In genomic region chr14:105197274-105197673, GRCh38 we compare ENCODE assay signal across 11 cellular contexts. TPM values are rescaled to one million over a fixed set of nuclear protein-coding genes. Genes with fewer than 3 reads are reported as not detected.
DNase-seq lines count a peak whose midpoint lies in the region; ATAC-seq and TF ChIP-seq lines count a peak whose summit lies in the region.
"Had no signal": no experiment of that assay in that cellular context is flagged by ENCODE, and none has a peak within 500 bp of the region (broad histone marks: within the 10 kb centered on the region; RNA-seq: fewer than 3 reads in every experiment).

No MANE protein-coding gene starts in this region.

- no peaks in the 10 kb centered on the region for H3K9me3 Mint-ChIP-seq in Calu3 (ENCODE audit: low read depth, unreplicated experiment)
- H3K9me3 Mint-ChIP-seq: activated T-cell treated with anti-CD3 and anti-CD28 coated beads, Interleukin-2, amount 50 U/mL, for 24 hours had no signal

- in situ Hi-C loops in mammary epithelial cell (cut with MboI; ENCODE audit: low sequenced_read_pairs in 2 of 2), result no loop called here

- H3K4me1 ChIP-seq in mammary epithelial cell (ENCODE audit: insufficient read depth, low read length), result peaks cover 11% of the 10 kb centered on the region
- no peaks in the 10 kb centered on the region for H3K4me1 ChIP-seq in uterus
- H3K4me1 ChIP-seq in aorta (ENCODE audit: control insufficient read depth in 1 of 2, insufficient read depth in 2 of 2, low read length in 2 of 2), result no peaks in the 10 kb centered on the region

- H3K79me2 ChIP-seq in mammary epithelial cell (ENCODE audit: insufficient read depth, low read length), result no peaks in the 10 kb centered on the region

- CTCF ChIA-PET in mammary epithelial cell (lab: Charles Lee; ENCODE audit: low non-redundant PET) (interaction anchor here (0.7 kb wide), 1 partner anchor 78 kb away, joined by 4 read pairs; no protein-coding TSS in a partner anchor), Calu3 (lab: Charles Lee) (no interaction called here)

- H3K4me2 ChIP-seq in mammary epithelial cell (ENCODE audit: insufficient read depth, low read depth, low read length), result no peak overlapping the region

- ATAC-seq in Right ventricle myocardium inferior, result peak; percentile 29
- ATAC-seq in aorta (ENCODE audit: low FRiP score), result no peak

- H3K36me3 ChIP-seq in mammary epithelial cell (ENCODE audit: insufficient read depth, low read length) (no peaks in the 10 kb centered on the region), uterus (no peaks in the 10 kb centered on the region), aorta (ENCODE audit: control insufficient read depth in 1 of 2, insufficient read depth in 2 of 2, low read length in 1 of 2) (no peaks in the 10 kb centered on the region)

- H4K20me1 ChIP-seq in mammary epithelial cell (ENCODE audit: insufficient read depth, low read length), result no peaks in the 10 kb centered on the region

- H3K27me3 Mint-ChIP-seq in Calu3 (ENCODE audit: unreplicated experiment), result peaks cover 63% of the 10 kb centered on the region

- no peaks in the 10 kb centered on the region for H3K36me3 Mint-ChIP-seq in Calu3 (ENCODE audit: insufficient read depth, unreplicated experiment)

- H3K9me3 ChIP-seq in mammary epithelial cell (replicated peaks; ENCODE audit: insufficient read depth, low read length), result no peaks in the 10 kb centered on the region
- H3K9me3 ChIP-seq in uterus, result no peaks in the 10 kb centered on the region
- H3K9me3 ChIP-seq in aorta (ENCODE audit: control insufficient read depth, low read length), result no peaks in the 10 kb centered on the region

- 0% methylated on average over 2 of the region's 11 CpGs for WGBS in mammary epithelial cell (ENCODE audit: low coverage, missing lambda C conversion rate)
- 6 to 8% methylated on average over 11 of the region's 11 CpGs for WGBS in aorta, 2 donors

- no peak overlapping the region for H3K27ac Mint-ChIP-seq in Calu3 (ENCODE audit: unreplicated experiment)
- H3K27ac Mint-ChIP-seq: activated T-cell treated with anti-CD3 and anti-CD28 coated beads, Interleukin-2, amount 50 U/mL, for 24 hours had no signal

- TF ChIP-seq CTCF in mammary epithelial cell (conservative IDR thresholded peaks at IDR 0.05 in 1 of 2, IDR thresholded peaks at IDR 0.05 in 1 of 2; ENCODE audit: extremely low read depth in 1 of 2, insufficient read depth in 1 of 2, low read depth in 1 of 2, low read length in 2 of 2) (no peak), uterus (IDR thresholded peaks at IDR 0.05) (no peak), Calu3 (IDR thresholded peaks at IDR 0.05; ENCODE audit: unreplicated experiment) (no peak)

- intact Hi-C loops in Right ventricle myocardium inferior (cut with DNase I), result loop anchor here (2.0 kb wide), 2 partner anchors 28 to 44 kb away; partner anchors contain the start of gene JAG2
- intact Hi-C loops in cardiac septum (cut with DNase I), result no loop called here
- intact Hi-C loops in mammary epithelial cell (cut with micrococcal nuclease), result no loop called here
- intact Hi-C loops in uterus (cut with DNase I; ENCODE audit: low total_unique reads), result no loop called here
- intact Hi-C loops in Calu3 (cut with micrococcal nuclease; ENCODE audit: unreplicated experiment), result no loop called here
- intact Hi-C loops in aorta (cut with DNase I), result no loop called here

- DNase-seq in Right ventricle myocardium inferior (ENCODE audit: missing footprints), result no peak
- DNase-seq in cardiac septum (ENCODE audit: low spot score), result no peak
- peak; percentile 31 for DNase-seq in mammary epithelial cell
- DNase-seq in iris pigment epithelial cell (ENCODE audit: low read depth), result peak; percentile 45
- no peak for DNase-seq in uterus
- DNase-seq in Calu3, result no peak
- no peak for DNase-seq in NCI-H345 (lab: John Stamatoyannopoulos, UW)
- no peak for DNase-seq in aorta
- DNase-seq: activated T-cell treated with anti-CD3 and anti-CD28 coated beads, Interleukin-2, amount 50 U/mL, for 24 hours; effector CD8-positive, alpha-beta T cell; MM.1S had no signal

- H3K4me3 ChIP-seq in mammary epithelial cell (replicated peaks in 1 of 3; ENCODE audit: insufficient read depth in 1 of 3, low read depth in 2 of 3, low read length in 3 of 3) (no peak overlapping the region), uterus (no peak overlapping the region), aorta (ENCODE audit: low read length in 2 of 2) (no peak overlapping the region)

- no peak overlapping the region for H3K4me3 Mint-ChIP-seq in Calu3 (ENCODE audit: low read depth, unreplicated experiment)
- H3K4me3 Mint-ChIP-seq: activated T-cell treated with anti-CD3 and anti-CD28 coated beads, Interleukin-2, amount 50 U/mL, for 24 hours had no signal

- H3K27ac ChIP-seq in mammary epithelial cell (ENCODE audit: insufficient read depth, low read depth, low read length) (no peak overlapping the region), uterus (peak overlapping the region; percentile 35 to 60), aorta (ENCODE audit: low read depth in 1 of 2, low read length in 2 of 2) (no peak overlapping the region)

- BruUV-seq in mammary epithelial cell (replicated peaks; lab: Mats Ljungman, UMichigan) (no TSS peak), Calu3 (replicated peaks; lab: Mats Ljungman, UMichigan) (no TSS peak)

- dilution Hi-C loops in mammary epithelial cell (cut with HindIII; ENCODE audit: low sequenced_read_pairs), result loop anchor here (25.0 kb wide), 1 partner anchor 90 kb away; no protein-coding TSS in a partner anchor

- no peak for TF ChIP-seq POLR2A in uterus (IDR thresholded peaks at IDR 0.05)

- no peak overlapping the region for H2AFZ ChIP-seq in mammary epithelial cell (ENCODE audit: low read depth, low read length)

- peaks cover 20% of the 10 kb centered on the region for H3K4me1 Mint-ChIP-seq in Calu3 (ENCODE audit: low read depth, unreplicated experiment)

- H3K27me3 ChIP-seq in mammary epithelial cell (ENCODE audit: insufficient read depth, low read length), result peaks cover 8% of the 10 kb centered on the region
- H3K27me3 ChIP-seq in uterus, result peaks cover 0 to 25% of the 10 kb centered on the region in 2 donors
- no peaks in the 10 kb centered on the region for H3K27me3 ChIP-seq in aorta (ENCODE audit: control insufficient read depth in 1 of 2, insufficient read depth in 2 of 2, low read length in 1 of 2)

- no peak overlapping the region for H3K9ac ChIP-seq in mammary epithelial cell (ENCODE audit: insufficient read depth, low read length)

RNA-seq across cellular contexts. Expression of gene NUDT14, which starts 16.2 kb away (rescaled TPM):
- total RNA-seq in Right ventricle myocardium inferior, result 33.9 TPM
- 27.1 TPM for total RNA-seq in cardiac septum
- total RNA-seq in mammary epithelial cell, result 10 to 100 TPM; 32.0 to 41.9 TPM
- 19.8 TPM for polyA plus RNA-seq in mammary epithelial cell
- polyA minus RNA-seq in mammary epithelial cell, result 23.2 TPM
- 10 to 100 TPM in 3 of 4 donors, not detected in 1; 11.0 to 22.3 (median 13.2) TPM for total RNA-seq in uterus
- total RNA-seq in Calu3 (2022), result 38.0 TPM in 2 replicates
- total RNA-seq in aorta, result 10 to 100 TPM; 13.3 to 29.9 TPM
- 10 to 100 TPM in 1 of 2 donors, 1 to 10 TPM in 1; 6.1 to 10.0 TPM for polyA plus RNA-seq in aorta

RNA-seq across cellular contexts. Expression of gene JAG2, which starts 28.7 kb away (rescaled TPM):
- total RNA-seq in Right ventricle myocardium inferior (34.6 TPM), cardiac septum (36.7 TPM), mammary epithelial cell (100 to 1,000 TPM in 1 of 2 donors, 10 to 100 TPM in 1; 75.2 to 124 TPM), uterus (10 to 100 TPM in 2 of 4 donors, 1 to 10 TPM in 2; 7.6 to 27.4 (median 11.9) TPM), Calu3 (2022) (13.8 and 17.6 TPM in 2 replicates), aorta (10 to 100 TPM; 15.0 to 32.1 TPM)
- polyA plus RNA-seq in mammary epithelial cell (42.6 TPM), aorta (1 to 10 TPM in 1 of 2 donors, under 1 TPM in 1; 0.13 to 1.1 TPM)
- 67.1 TPM for polyA minus RNA-seq in mammary epithelial cell

RNA-seq across cellular contexts. Expression of gene BTBD6, which starts 51.1 kb away (rescaled TPM):
- total RNA-seq in Right ventricle myocardium inferior (48.8 TPM), cardiac septum (34.9 TPM), mammary epithelial cell (10 to 100 TPM; 37.0 to 48.0 TPM), uterus (10 to 100 TPM; 12.8 to 41.9 (median 27.9) TPM), Calu3 (2022) (29.7 and 30.1 TPM in 2 replicates), aorta (10 to 100 TPM; 39.1 to 40.4 TPM)
- polyA plus RNA-seq in mammary epithelial cell (45.9 TPM), aorta (10 to 100 TPM; 45.2 to 99.4 TPM)
- 54.2 TPM for polyA minus RNA-seq in mammary epithelial cell

Comparison
In these comparisons a context has a peak if more than half of its experiments do, and no peak if none do; other contexts are left out.
1. DNase-seq: peak in mammary epithelial cell (single experiment) and iris pigment epithelial cell (single experiment); none in Right ventricle myocardium inferior (single experiment), cardiac septum (single experiment), uterus (0 of 2), Calu3 (single experiment), NCI-H345 (single experiment) and aorta (0 of 2).
2. H3K27ac ChIP-seq: peak in uterus (2 of 2); none in mammary epithelial cell (single experiment) and aorta (0 of 2).